ENCODE assay signal across 1 cellular context in the genomic region with DNA sequence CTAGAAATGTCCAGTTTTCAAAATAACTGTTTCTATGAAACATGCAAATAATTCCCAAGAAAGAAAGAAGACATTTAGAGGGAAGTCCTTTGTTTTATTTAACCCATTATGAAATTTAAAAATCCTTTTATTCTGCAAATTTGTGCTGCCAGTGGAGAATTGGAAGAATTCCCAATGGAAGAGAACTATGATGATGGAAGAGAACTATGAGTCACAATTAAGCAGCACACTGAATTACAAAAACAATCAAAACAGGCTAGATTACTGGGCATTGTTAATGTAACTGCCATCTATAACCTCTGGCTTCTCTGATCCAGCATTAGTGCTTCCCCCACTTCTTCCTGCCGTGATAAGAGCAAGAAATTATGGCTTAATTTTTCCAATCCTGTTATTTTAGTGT.
TF ChIP-seq lines count a peak whose summit lies in the region.

No MANE protein-coding gene starts in this region.

TF ChIP-seq in WTC11, 78 proteins besides CTCF, POLR2A, EP300 and RAD21 (continued from another document):
- TF ChIP-seq, protein P1, sequence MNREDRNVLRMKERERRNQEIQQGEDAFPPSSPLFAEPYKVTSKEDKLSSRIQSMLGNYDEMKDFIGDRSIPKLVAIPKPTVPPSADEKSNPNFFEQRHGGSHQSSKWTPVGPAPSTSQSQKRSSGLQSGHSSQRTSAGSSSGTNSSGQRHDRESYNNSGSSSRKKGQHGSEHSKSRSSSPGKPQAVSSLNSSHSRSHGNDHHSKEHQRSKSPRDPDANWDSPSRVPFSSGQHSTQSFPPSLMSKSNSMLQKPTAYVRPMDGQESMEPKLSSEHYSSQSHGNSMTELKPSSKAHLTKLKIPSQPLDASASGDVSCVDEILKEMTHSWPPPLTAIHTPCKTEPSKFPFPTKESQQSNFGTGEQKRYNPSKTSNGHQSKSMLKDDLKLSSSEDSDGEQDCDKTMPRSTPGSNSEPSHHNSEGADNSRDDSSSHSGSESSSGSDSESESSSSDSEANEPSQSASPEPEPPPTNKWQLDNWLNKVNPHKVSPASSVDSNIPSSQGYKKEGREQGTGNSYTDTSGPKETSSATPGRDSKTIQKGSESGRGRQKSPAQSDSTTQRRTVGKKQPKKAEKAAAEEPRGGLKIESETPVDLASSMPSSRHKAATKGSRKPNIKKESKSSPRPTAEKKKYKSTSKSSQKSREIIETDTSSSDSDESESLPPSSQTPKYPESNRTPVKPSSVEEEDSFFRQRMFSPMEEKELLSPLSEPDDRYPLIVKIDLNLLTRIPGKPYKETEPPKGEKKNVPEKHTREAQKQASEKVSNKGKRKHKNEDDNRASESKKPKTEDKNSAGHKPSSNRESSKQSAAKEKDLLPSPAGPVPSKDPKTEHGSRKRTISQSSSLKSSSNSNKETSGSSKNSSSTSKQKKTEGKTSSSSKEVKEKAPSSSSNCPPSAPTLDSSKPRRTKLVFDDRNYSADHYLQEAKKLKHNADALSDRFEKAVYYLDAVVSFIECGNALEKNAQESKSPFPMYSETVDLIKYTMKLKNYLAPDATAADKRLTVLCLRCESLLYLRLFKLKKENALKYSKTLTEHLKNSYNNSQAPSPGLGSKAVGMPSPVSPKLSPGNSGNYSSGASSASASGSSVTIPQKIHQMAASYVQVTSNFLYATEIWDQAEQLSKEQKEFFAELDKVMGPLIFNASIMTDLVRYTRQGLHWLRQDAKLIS (CRISPR knock-in tag; IDR thresholded peaks at IDR 0.05; ENCODE audit: borderline replicate concordance), result no peak
- TF ChIP-seq NR2C2 (CRISPR knock-in tag; IDR thresholded peaks at IDR 0.05) (no peak), PRRX2 (CRISPR knock-in tag; IDR thresholded peaks at IDR 0.05) (no peak), ESRRA (CRISPR knock-in tag; IDR thresholded peaks at IDR 0.05; ENCODE audit: borderline replicate concordance) (no peak), CREM (CRISPR knock-in tag; IDR thresholded peaks at IDR 0.05) (no peak)
- TF ChIP-seq, protein P2, sequence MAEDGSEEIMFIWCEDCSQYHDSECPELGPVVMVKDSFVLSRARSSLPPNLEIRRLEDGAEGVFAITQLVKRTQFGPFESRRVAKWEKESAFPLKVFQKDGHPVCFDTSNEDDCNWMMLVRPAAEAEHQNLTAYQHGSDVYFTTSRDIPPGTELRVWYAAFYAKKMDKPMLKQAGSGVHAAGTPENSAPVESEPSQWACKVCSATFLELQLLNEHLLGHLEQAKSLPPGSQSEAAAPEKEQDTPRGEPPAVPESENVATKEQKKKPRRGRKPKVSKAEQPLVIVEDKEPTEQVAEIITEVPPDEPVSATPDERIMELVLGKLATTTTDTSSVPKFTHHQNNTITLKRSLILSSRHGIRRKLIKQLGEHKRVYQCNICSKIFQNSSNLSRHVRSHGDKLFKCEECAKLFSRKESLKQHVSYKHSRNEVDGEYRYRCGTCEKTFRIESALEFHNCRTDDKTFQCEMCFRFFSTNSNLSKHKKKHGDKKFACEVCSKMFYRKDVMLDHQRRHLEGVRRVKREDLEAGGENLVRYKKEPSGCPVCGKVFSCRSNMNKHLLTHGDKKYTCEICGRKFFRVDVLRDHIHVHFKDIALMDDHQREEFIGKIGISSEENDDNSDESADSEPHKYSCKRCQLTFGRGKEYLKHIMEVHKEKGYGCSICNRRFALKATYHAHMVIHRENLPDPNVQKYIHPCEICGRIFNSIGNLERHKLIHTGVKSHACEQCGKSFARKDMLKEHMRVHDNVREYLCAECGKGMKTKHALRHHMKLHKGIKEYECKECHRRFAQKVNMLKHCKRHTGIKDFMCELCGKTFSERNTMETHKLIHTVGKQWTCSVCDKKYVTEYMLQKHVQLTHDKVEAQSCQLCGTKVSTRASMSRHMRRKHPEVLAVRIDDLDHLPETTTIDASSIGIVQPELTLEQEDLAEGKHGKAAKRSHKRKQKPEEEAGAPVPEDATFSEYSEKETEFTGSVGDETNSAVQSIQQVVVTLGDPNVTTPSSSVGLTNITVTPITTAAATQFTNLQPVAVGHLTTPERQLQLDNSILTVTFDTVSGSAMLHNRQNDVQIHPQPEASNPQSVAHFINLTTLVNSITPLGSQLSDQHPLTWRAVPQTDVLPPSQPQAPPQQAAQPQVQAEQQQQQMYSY (CRISPR knock-in tag; IDR thresholded peaks at IDR 0.05), result no peak
- TF ChIP-seq, protein P3, sequence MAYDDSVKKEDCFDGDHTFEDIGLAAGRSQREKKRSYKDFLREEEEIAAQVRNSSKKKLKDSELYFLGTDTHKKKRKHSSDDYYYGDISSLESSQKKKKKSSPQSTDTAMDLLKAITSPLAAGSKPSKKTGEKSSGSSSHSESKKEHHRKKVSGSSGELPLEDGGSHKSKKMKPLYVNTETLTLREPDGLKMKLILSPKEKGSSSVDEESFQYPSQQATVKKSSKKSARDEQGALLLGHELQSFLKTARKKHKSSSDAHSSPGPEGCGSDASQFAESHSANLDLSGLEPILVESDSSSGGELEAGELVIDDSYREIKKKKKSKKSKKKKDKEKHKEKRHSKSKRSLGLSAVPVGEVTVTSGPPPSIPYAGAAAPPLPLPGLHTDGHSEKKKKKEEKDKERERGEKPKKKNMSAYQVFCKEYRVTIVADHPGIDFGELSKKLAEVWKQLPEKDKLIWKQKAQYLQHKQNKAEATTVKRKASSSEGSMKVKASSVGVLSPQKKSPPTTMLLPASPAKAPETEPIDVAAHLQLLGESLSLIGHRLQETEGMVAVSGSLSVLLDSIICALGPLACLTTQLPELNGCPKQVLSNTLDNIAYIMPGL (CRISPR knock-in tag; IDR thresholded peaks at IDR 0.05), result no peak
- TF ChIP-seq, protein P4, sequence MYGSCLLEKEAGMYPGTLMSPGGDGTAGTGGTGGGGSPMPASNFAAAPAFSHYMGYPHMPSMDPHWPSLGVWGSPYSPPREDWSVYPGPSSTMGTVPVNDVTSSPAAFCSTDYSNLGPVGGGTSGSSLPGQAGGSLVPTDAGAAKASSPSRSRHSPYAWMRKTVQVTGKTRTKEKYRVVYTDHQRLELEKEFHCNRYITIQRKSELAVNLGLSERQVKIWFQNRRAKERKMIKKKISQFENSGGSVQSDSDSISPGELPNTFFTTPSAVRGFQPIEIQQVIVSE (CRISPR knock-in tag; IDR thresholded peaks at IDR 0.05; ENCODE audit: borderline replicate concordance), result no peak
- TF ChIP-seq, protein P5, sequence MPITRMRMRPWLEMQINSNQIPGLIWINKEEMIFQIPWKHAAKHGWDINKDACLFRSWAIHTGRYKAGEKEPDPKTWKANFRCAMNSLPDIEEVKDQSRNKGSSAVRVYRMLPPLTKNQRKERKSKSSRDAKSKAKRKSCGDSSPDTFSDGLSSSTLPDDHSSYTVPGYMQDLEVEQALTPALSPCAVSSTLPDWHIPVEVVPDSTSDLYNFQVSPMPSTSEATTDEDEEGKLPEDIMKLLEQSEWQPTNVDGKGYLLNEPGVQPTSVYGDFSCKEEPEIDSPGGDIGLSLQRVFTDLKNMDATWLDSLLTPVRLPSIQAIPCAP (CRISPR knock-in tag; IDR thresholded peaks at IDR 0.05), result no peak
